26 cellular contexts compared by ENCODE assay signal in the genomic region with DNA sequence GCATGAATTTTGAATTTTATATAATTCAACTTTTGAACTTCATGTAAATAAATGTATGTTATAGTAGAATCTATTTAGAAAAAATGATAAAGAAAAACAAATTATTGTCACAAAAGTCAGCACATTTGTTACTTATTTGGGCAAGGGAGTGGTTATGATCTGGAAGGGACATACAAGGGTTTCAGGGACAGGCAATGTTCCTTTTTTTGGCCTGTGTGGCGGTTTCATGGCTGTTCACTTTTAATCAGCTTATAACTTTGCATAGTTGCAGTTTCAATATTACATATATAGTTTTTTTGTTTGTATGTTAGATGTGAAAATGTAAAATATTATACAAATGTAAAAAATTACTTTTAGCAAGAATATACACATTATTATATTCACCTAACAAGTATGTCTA.
"Had no signal": no experiment of that assay in that cellular context is flagged by ENCODE, and none has a peak within 500 bp of the region (broad histone marks: within the 10 kb centered on the region; RNA-seq: fewer than 3 reads in every experiment).

No MANE protein-coding gene starts in this region.

- H3K9me3 ChIP-seq: ovary, psoas muscle, right lobe of liver, sigmoid colon, suprapubic skin, testis, tibial artery, transverse colon, upper lobe of right lung, uterus had no signal

- H3K4me1 ChIP-seq: neural progenitor cell, parathyroid adenoma, psoas muscle, right lobe of liver, sigmoid colon, suprapubic skin, testis, tibial artery, transverse colon, upper lobe of right lung, uterus had no signal

- H3K27me3 ChIP-seq: neural progenitor cell, ovary, right lobe of liver, sigmoid colon, suprapubic skin, testis, tibial artery, transverse colon, upper lobe of right lung, uterus had no signal

- H3K36me3 ChIP-seq: neural progenitor cell, ovary, right lobe of liver, sigmoid colon, suprapubic skin, tibial artery, transverse colon, upper lobe of right lung, uterus had no signal

- H3K79me2 ChIP-seq: parathyroid adenoma had no signal

- H2AFZ ChIP-seq: neural progenitor cell, parathyroid adenoma had no signal

- H3K9ac ChIP-seq: neural progenitor cell, parathyroid adenoma had no signal

- DNase-seq: natural killer cell; occipital lobe; ovary; posterior cingulate gyrus; psoas muscle; right cardiac atrium; right lobe of liver; sigmoid colon; small intestine; stimulated activated CD4-positive, alpha-beta T cell treated with anti-CD3 and anti-CD28 coated beads, Interleukin-15, amount 100 ng/mL, for 24 hours; stimulated activated CD4-positive, alpha-beta T cell treated with anti-CD3 and anti-CD28 coated beads, Interleukin-2, amount 100 ng/mL, for 24 hours; stimulated activated CD4-positive, alpha-beta T cell treated with anti-CD3 and anti-CD28 coated beads, Interleukin-2, amount 100 ng/mL, for 48 hours; stimulated activated CD4-positive, alpha-beta T cell treated with anti-CD3 and anti-CD28 coated beads, Interleukin-4, amount 100 ng/mL, for 24 hours; stimulated activated naive B cell treated with anti-CD40 and anti-IgM and Interleukin-4, amounts not matched to agents 10 μg/mL and 1 μg/mL and 100 μg/mL, for 72 hours; stimulated activated naive CD8-positive, alpha-beta T cell treated with anti-CD3 and anti-CD28 coated beads, Interleukin-15, amount 100 ng/mL, for 72 hours; stimulated activated naive CD8-positive, alpha-beta T cell treated with anti-CD3 and anti-CD28 coated beads, Interleukin-15, Interleukin-2, amounts not matched to agents 100 U/mL and 50 U/mL, for 24 hours; substantia nigra; testis; tibial artery; transverse colon; upper lobe of right lung; uterus had no signal

- H3K27ac ChIP-seq: neural progenitor cell, ovary, parathyroid adenoma, psoas muscle, right lobe of liver, sigmoid colon, suprapubic skin, testis, tibial artery, transverse colon, upper lobe of right lung, uterus had no signal

- H3K4me3 ChIP-seq: neural progenitor cell, ovary, psoas muscle, right lobe of liver, sigmoid colon, suprapubic skin, testis, tibial artery, transverse colon, upper lobe of right lung, uterus had no signal

- H3K4me2 ChIP-seq: neural progenitor cell had no signal

- ATAC-seq: natural killer cell; psoas muscle; right cardiac atrium; right lobe of liver; stimulated activated effector memory CD8-positive, alpha-beta T cell treated with anti-CD3 and anti-CD28 coated beads, Interleukin-12 subunit alpha, Interleukin-12 subunit beta, amount 100 ng/mL, for 72 hours; stimulated activated naive B cell treated with anti-CD40 and anti-IgM and Interleukin-4, amounts not matched to agents 10 μg/mL and 1 μg/mL and 100 μg/mL, for 72 hours; stimulated activated naive CD8-positive, alpha-beta T cell treated with anti-CD3 and anti-CD28 coated beads, Interleukin-15, amount 100 ng/mL, for 72 hours; stimulated activated naive CD8-positive, alpha-beta T cell treated with anti-CD3 and anti-CD28 coated beads, Interleukin-15, Interleukin-2, amounts not matched to agents 100 U/mL and 50 U/mL, for 24 hours; upper lobe of right lung had no signal
